Comparison of ENCODE assay signal across 14 cellular contexts in genomic region chr1:228455715-228456114, GRCh38. TPM values are rescaled to one million over a fixed set of nuclear protein-coding genes. Genes with fewer than 3 reads are reported as not detected.
DNase-seq lines count a peak whose midpoint lies in the region; ATAC-seq and TF ChIP-seq lines count a peak whose summit lies in the region.
"Had no signal": no experiment of that assay in that cellular context is flagged by ENCODE, and none has a peak within 500 bp of the region (broad histone marks: within the 10 kb centered on the region; RNA-seq: fewer than 3 reads in every experiment).

No MANE protein-coding gene starts in this region.

- H3K4ac ChIP-seq in mesendoderm (ENCODE audit: low read depth, low read length) = no peak overlapping the region

- H3K27ac Mint-ChIP-seq in activated naive CD8-positive, alpha-beta T cell treated with anti-CD3 and anti-CD28 coated beads, Interleukin-2, amount 10 ng/mL, durations not matched to agents 7 days and 5 days = no peak overlapping the region
- H3K27ac Mint-ChIP-seq: dendritic cell treated with granulocyte-macrophage colony-stimulating factor and Interleukin-4, amounts not matched to agents 40 ng/mL and 50 ng/mL, for 4 days had no signal

- H3K36me3 ChIP-seq in mesendoderm (ENCODE audit: control insufficient read depth, insufficient read depth, low read length) = no peaks in the 10 kb centered on the region

- peak overlapping the region; percentile 62 for H3K56ac ChIP-seq in mesendoderm (ENCODE audit: low read length)

- DNase-seq in NCI-H345 (lab: John Stamatoyannopoulos, UW) (peak; percentile 3), NCI-H345 treated with DMSO at 0.1 percent for 48 hours (lab: John Stamatoyannopoulos, UW; ENCODE audit: unreplicated experiment) (no peak), HFF-Myc (ENCODE audit: extremely low read depth, low read depth) (no peak), mesendoderm (no peak)
- no peak for DNase-seq in activated naive CD8-positive, alpha-beta T cell treated with anti-CD3 and anti-CD28 coated beads, Interleukin-2, amount 10 ng/mL, durations not matched to agents 7 days and 5 days
- DNase-seq in stimulated activated CD4-positive, alpha-beta T cell treated with anti-CD3 and anti-CD28 coated beads, Interleukin-4, amount 100 ng/mL, for 24 hours = no peak
- DNase-seq: activated CD4-positive, CD25-positive, alpha-beta regulatory T cell; NCI-H226; stimulated activated CD4-positive, alpha-beta T cell treated with anti-CD3 and anti-CD28 coated beads, Interleukin-2, amount 100 ng/mL, for 24 hours had no signal

- H3K4me3 ChIP-seq in HFF-Myc (replicated peaks; ENCODE audit: low read depth, low read length) (peak overlapping the region; percentile 81), mesendoderm (ENCODE audit: low read length) (no peak overlapping the region)

- no peaks in the 10 kb centered on the region for H3K27me3 Mint-ChIP-seq in activated naive CD8-positive, alpha-beta T cell treated with anti-CD3 and anti-CD28 coated beads, Interleukin-2, amount 10 ng/mL, durations not matched to agents 7 days and 5 days

- POLR2A ChIA-PET in activated naive CD8-positive, alpha-beta T cell treated with anti-CD3 and anti-CD28 coated beads, Interleukin-2, amount 10 ng/mL, durations not matched to agents 7 days and 5 days (lab: Charles Lee) = interaction anchor here (1.3 to 6.9 kb wide), 4 partner anchors 9 to 313 kb away, joined by 4 to 107 read pairs (median 20); partner anchors contain the start of gene TRIM11

- no peak overlapping the region for H2BK15ac ChIP-seq in mesendoderm (replicated peaks; ENCODE audit: low read depth)

- H3K18ac ChIP-seq in mesendoderm (ENCODE audit: low read length) = no peak overlapping the region

- peaks cover 3% of the 10 kb centered on the region for H3K4me1 ChIP-seq in mesendoderm (ENCODE audit: control insufficient read depth, low read depth, low read length)

- peak overlapping the region; percentile 50 for H3K9ac ChIP-seq in mesendoderm (ENCODE audit: low read length)

- no peak overlapping the region for H2AK5ac ChIP-seq in mesendoderm (ENCODE audit: low read length)

- H3K4me1 Mint-ChIP-seq in activated naive CD8-positive, alpha-beta T cell treated with anti-CD3 and anti-CD28 coated beads, Interleukin-2, amount 10 ng/mL, durations not matched to agents 7 days and 5 days = peaks cover 27% of the 10 kb centered on the region

- WGBS in mesendoderm (ENCODE audit: extremely low coverage, insufficient coverage, low lambda C conversion rate) = no CpG with 5 or more reads among the region's 1 CpG

- H3K79me1 ChIP-seq in mesendoderm (ENCODE audit: low read length) = peaks cover 1% of the 10 kb centered on the region

- H3K23ac ChIP-seq in mesendoderm (ENCODE audit: low read length) = no peak overlapping the region

- H3K27me3 ChIP-seq in mesendoderm (ENCODE audit: insufficient read depth, low read length, poor library complexity) = no peaks in the 10 kb centered on the region

- no peak overlapping the region for H4K8ac ChIP-seq in mesendoderm (ENCODE audit: low read depth, low read length)

- H2BK120ac ChIP-seq in mesendoderm (ENCODE audit: low read depth, low read length) = no peak overlapping the region

- H4K5ac ChIP-seq in mesendoderm (ENCODE audit: low read length) = no peak overlapping the region

- H2BK5ac ChIP-seq in mesendoderm (ENCODE audit: low read length) = no peak overlapping the region

- no peaks in the 10 kb centered on the region for H3K79me2 ChIP-seq in mesendoderm (ENCODE audit: control insufficient read depth, insufficient read depth, low read length)

- peak; percentile 17 for TF ChIP-seq CTCF in HFF-Myc (IDR thresholded peaks at IDR 0.05; ENCODE audit: low read depth, low read length, missing control alignments)

- ATAC-seq in activated naive CD8-positive, alpha-beta T cell treated with anti-CD3 and anti-CD28 coated beads, Interleukin-2, amount 10 ng/mL, durations not matched to agents 7 days and 5 days (ENCODE audit: low read depth) = no peak
- ATAC-seq in HG02884 (IDR thresholded peaks at IDR 0.05; ENCODE audit: unreplicated experiment) (no peak), GM19351 (IDR thresholded peaks at IDR 0.05; ENCODE audit: unreplicated experiment) (no peak)

- peak overlapping the region; percentile 65 for H3K4me3 Mint-ChIP-seq in activated naive CD8-positive, alpha-beta T cell treated with anti-CD3 and anti-CD28 coated beads, Interleukin-2, amount 10 ng/mL, durations not matched to agents 7 days and 5 days
- H3K4me3 Mint-ChIP-seq: dendritic cell treated with granulocyte-macrophage colony-stimulating factor and Interleukin-4, amounts not matched to agents 40 ng/mL and 50 ng/mL, for 4 days had no signal

- H3K36me3 Mint-ChIP-seq in activated naive CD8-positive, alpha-beta T cell treated with anti-CD3 and anti-CD28 coated beads, Interleukin-2, amount 10 ng/mL, durations not matched to agents 7 days and 5 days = peaks cover 11% of the 10 kb centered on the region

- no peak overlapping the region for H3K27ac ChIP-seq in mesendoderm (ENCODE audit: low read depth, low read length)
- H3K27ac ChIP-seq: C4-2B had no signal

- no peaks in the 10 kb centered on the region for H3K9me3 Mint-ChIP-seq in activated naive CD8-positive, alpha-beta T cell treated with anti-CD3 and anti-CD28 coated beads, Interleukin-2, amount 10 ng/mL, durations not matched to agents 7 days and 5 days
- H3K9me3 Mint-ChIP-seq: dendritic cell treated with granulocyte-macrophage colony-stimulating factor and Interleukin-4, amounts not matched to agents 40 ng/mL and 50 ng/mL, for 4 days had no signal

- H3K4me2 ChIP-seq in mesendoderm (ENCODE audit: low read length) = no peak overlapping the region

RNA-seq across cellular contexts. Expression of gene RNF187, which starts 31.5 kb away (rescaled TPM):
- total RNA-seq in activated naive CD8-positive, alpha-beta T cell treated with anti-CD3 and anti-CD28 coated beads, Interleukin-2, amount 10 ng/mL, durations not matched to agents 7 days and 5 days = 100 to 1,000 TPM; 128 to 143 TPM
- 38.8 TPM for polyA plus RNA-seq in mesendoderm (2013, experiment 1 of 2)
- 38.9 TPM for polyA plus RNA-seq in mesendoderm (2013, experiment 2 of 2)

RNA-seq across cellular contexts. Expression of gene TRIM17, which starts 39.1 kb away (rescaled TPM):
- total RNA-seq in activated naive CD8-positive, alpha-beta T cell treated with anti-CD3 and anti-CD28 coated beads, Interleukin-2, amount 10 ng/mL, durations not matched to agents 7 days and 5 days = 1 to 10 TPM; 3.4 to 4.3 TPM
- 1.4 TPM for polyA plus RNA-seq in mesendoderm (2013, experiment 1 of 2)
- polyA plus RNA-seq in mesendoderm (2013, experiment 2 of 2) = 1.1 TPM
- total RNA-seq: lung microvascular endothelial cell had no signal

RNA-seq across cellular contexts. Expression of gene TRIM11, which starts 49.1 kb away (rescaled TPM):
- 10 to 100 TPM; 66.6 to 73.2 TPM for total RNA-seq in activated naive CD8-positive, alpha-beta T cell treated with anti-CD3 and anti-CD28 coated beads, Interleukin-2, amount 10 ng/mL, durations not matched to agents 7 days and 5 days
- polyA plus RNA-seq in mesendoderm (2013, experiment 1 of 2) = 15.8 TPM
- polyA plus RNA-seq in mesendoderm (2013, experiment 2 of 2) = 15.4 TPM
